ENCODE assay signal across 10 cellular contexts in genomic region chr10:43939939-43940810, GRCh38.
DNase-seq lines count a peak whose midpoint lies in the region; ATAC-seq and TF ChIP-seq lines count a peak whose summit lies in the region.
"Had no signal": no experiment of that assay in that cellular context is flagged by ENCODE, and none has a peak within 500 bp of the region (broad histone marks: within the 10 kb centered on the region; RNA-seq: fewer than 3 reads in every experiment).

No MANE protein-coding gene starts in this region.

- peaks cover 13% of the 10 kb centered on the region for H3K4me1 ChIP-seq in body of pancreas
- no peaks in the 10 kb centered on the region for H3K4me1 ChIP-seq in mucosa of descending colon (ENCODE audit: low read depth)
- H3K4me1 ChIP-seq: foreskin keratinocyte had no signal

- H3K27ac ChIP-seq in body of pancreas = no peak overlapping the region
- H3K27ac ChIP-seq: foreskin keratinocyte had no signal

- H3K4me3 ChIP-seq in body of pancreas = no peak overlapping the region
- no peak overlapping the region for H3K4me3 ChIP-seq in mucosa of descending colon

- DNase-seq in ELF-1 (ENCODE audit: low read depth, low spot score) = peak; percentile 9
- DNase-seq in body of pancreas = no peak
- DNase-seq in mucosa of descending colon = no peak
- DNase-seq in NCI-H2029 (lab: John Stamatoyannopoulos, UW) = no peak
- DNase-seq in hypothalamus (lab: John Stamatoyannopoulos, UW) = no peak
- DNase-seq: activated B cell treated with CpG ODN at 0.5 μM for 24 hours, foreskin keratinocyte had no signal

- 75 to 83% methylated on average over 10 of the region's 10 CpGs for WGBS in body of pancreas, 2 donors

- no peak for TF ChIP-seq POLR2A in body of pancreas (IDR thresholded peaks at IDR 0.05)

- H3K36me3 ChIP-seq in body of pancreas (replicated peaks in 1 of 2; ENCODE audit: insufficient read depth in 1 of 2, low read depth in 2 of 2) (no peaks in the 10 kb centered on the region), mucosa of descending colon (ENCODE audit: low read depth) (no peaks in the 10 kb centered on the region)

- H3K27me3 ChIP-seq in body of pancreas = no peaks in the 10 kb centered on the region
- H3K27me3 ChIP-seq: foreskin keratinocyte had no signal

- no peak for TF ChIP-seq CTCF in body of pancreas (IDR thresholded peaks at IDR 0.05)
- no peak for TF ChIP-seq CTCF in mucosa of descending colon (IDR thresholded peaks at IDR 0.05)

- ATAC-seq in HG03432 (IDR thresholded peaks at IDR 0.05; ENCODE audit: unreplicated experiment) (peak; percentile 56), body of pancreas (peak; percentile 21), mucosa of descending colon (peak; percentile 28), HG03280 (IDR thresholded peaks at IDR 0.05; ENCODE audit: unreplicated experiment) (no peak), HG03108 (IDR thresholded peaks at IDR 0.05; ENCODE audit: unreplicated experiment) (no peak)
- ATAC-seq: foreskin keratinocyte had no signal

- intact Hi-C loops in body of pancreas (cut with DNase I) = no loop called here
- intact Hi-C loops in mucosa of descending colon (cut with DNase I, micrococcal nuclease) = no loop called here

- H3K9me3 ChIP-seq in body of pancreas = no peaks in the 10 kb centered on the region
- no peaks in the 10 kb centered on the region for H3K9me3 ChIP-seq in mucosa of descending colon

Comparison
In these comparisons a context has a peak if more than half of its experiments do, and no peak if none do; other contexts are left out.
1. ATAC-seq: peak in HG03432 (single experiment), body of pancreas (single experiment) and mucosa of descending colon (single experiment); none in HG03280 (single experiment) and HG03108 (single experiment).